Comparison of ENCODE assay signal across 16 cellular contexts in genomic region chr7:36982749-36983148, GRCh38.
DNase-seq lines count a peak whose midpoint lies in the region; FAIRE-seq and TF ChIP-seq lines count a peak whose summit lies in the region.
"Had no signal": no experiment of that assay in that cellular context is flagged by ENCODE, and none has a peak within 500 bp of the region (broad histone marks: within the 10 kb centered on the region; RNA-seq: fewer than 3 reads in every experiment).

No MANE protein-coding gene starts in this region.

- H3K18ac ChIP-seq in mesenchymal stem cell (ENCODE audit: low read depth in 1 of 2, low read length in 2 of 2) = peak overlapping the region in 1 of 2 experiments; percentile 43

- no peak overlapping the region for H3K14ac ChIP-seq in mesenchymal stem cell (ENCODE audit: low read length in 2 of 2)

- no peak overlapping the region for H3K23ac ChIP-seq in mesenchymal stem cell (ENCODE audit: low read length in 2 of 2)

- no peak overlapping the region for H2BK12ac ChIP-seq in mesenchymal stem cell (ENCODE audit: low read length in 2 of 2)

- H3K27me3 Mint-ChIP-seq in activated CD4-positive, alpha-beta T cell treated with anti-CD3 and anti-CD28 coated beads, Interleukin-2, amount 10 ng/mL, durations not matched to agents 24 days and 14 days = no peaks in the 10 kb centered on the region
- H3K27me3 Mint-ChIP-seq in mesothelial cell of epicardium (ENCODE audit: low read depth) = peaks cover 8% of the 10 kb centered on the region
- H3K27me3 Mint-ChIP-seq: CD4-positive, CD25-positive, alpha-beta regulatory T cell had no signal

- no peaks in the 10 kb centered on the region for H3K36me3 ChIP-seq in mesenchymal stem cell (ENCODE audit: control insufficient read depth in 1 of 2, insufficient read depth in 2 of 2, low read depth in 1 of 2, low read length in 2 of 2)

- peak overlapping the region; percentile 57 for H4K8ac ChIP-seq in mesenchymal stem cell (ENCODE audit: low read length)

- peaks cover 5% of the 10 kb centered on the region for H3K4me1 ChIP-seq in mesenchymal stem cell (ENCODE audit: control insufficient read depth, insufficient read depth, low read depth, low read length)

- peaks cover 17% of the 10 kb centered on the region for H3K36me3 Mint-ChIP-seq in activated CD4-positive, alpha-beta T cell treated with anti-CD3 and anti-CD28 coated beads, Interleukin-2, amount 10 ng/mL, durations not matched to agents 24 days and 14 days (ENCODE audit: low read depth)
- no peaks in the 10 kb centered on the region for H3K36me3 Mint-ChIP-seq in mesothelial cell of epicardium

- no peak overlapping the region for H3K4me3 Mint-ChIP-seq in activated CD4-positive, alpha-beta T cell treated with anti-CD3 and anti-CD28 coated beads, Interleukin-2, amount 10 ng/mL, durations not matched to agents 24 days and 14 days
- no peak overlapping the region for H3K4me3 Mint-ChIP-seq in mesothelial cell of epicardium
- H3K4me3 Mint-ChIP-seq: CD4-positive, CD25-positive, alpha-beta regulatory T cell had no signal

- no peak overlapping the region for H3K4ac ChIP-seq in mesenchymal stem cell (ENCODE audit: low read depth in 1 of 2, low read length in 2 of 2)

- DNase-seq in NCI-H1417 (lab: John Stamatoyannopoulos, UW) (peak in 2 of 3 experiments; percentile 6 to 32), NCI-H1417 treated with DMSO at 0.1 percent for 48 hours (lab: John Stamatoyannopoulos, UW) (no peak), caudate nucleus (lab: John Stamatoyannopoulos, UW) (peak in 44 of 61 donors; percentile 11 to 89 (median 48)), mesenchymal stem cell (no peak), AG08395 (ENCODE audit: low spot score) (no peak), HTR-8/SVneo (ENCODE audit: insufficient read length, low spot score) (no peak), mesothelial cell of epicardium (ENCODE audit: low spot score in 2 of 2, unreplicated experiment in 2 of 2) (no peak)
- no peak for DNase-seq in activated CD4-positive, alpha-beta T cell treated with anti-CD3 and anti-CD28 coated beads, Interleukin-2, amount 10 ng/mL, durations not matched to agents 24 days and 14 days
- DNase-seq: Calu3; CD4-positive, CD25-positive, alpha-beta regulatory T cell; DMS 273 treated with DMSO at 0.1 percent for 48 hours had no signal

- no peak for TF ChIP-seq CTCF in mesothelial cell of epicardium (IDR thresholded peaks at IDR 0.05; ENCODE audit: unreplicated experiment)

- peaks cover 10 to 31% of the 10 kb centered on the region in 2 experiments for H3K27me3 ChIP-seq in mesenchymal stem cell (ENCODE audit: control insufficient read depth in 1 of 2, insufficient read depth in 1 of 2, low read length in 2 of 2)
- H3K27me3 ChIP-seq: BLaER1 treated with 17β-estradiol and CSF1 and Interleukin-3, amounts not matched to agents 10 nM and 100 nM had no signal

- no peak for FAIRE-seq in HTR-8/SVneo (lab: Jason Lieb, UNC)
- FAIRE-seq: GM12878, GM18507, HepG2 had no signal

- H3K4me3 ChIP-seq in mesenchymal stem cell (ENCODE audit: insufficient read depth in 1 of 2, low read depth in 1 of 2, low read length in 2 of 2) = no peak overlapping the region
- H3K4me3 ChIP-seq: BLaER1 treated with 17β-estradiol and CSF1 and Interleukin-3, amounts not matched to agents 10 nM and 100 nM; GM12878 had no signal

- H3K4me2 ChIP-seq in mesenchymal stem cell (ENCODE audit: low read length, poor library complexity, severe bottlenecking) = no peak overlapping the region

- H2AK5ac ChIP-seq in mesenchymal stem cell (ENCODE audit: low read length, severe bottlenecking) = no peak overlapping the region

- intact Hi-C loops in activated CD4-positive, alpha-beta T cell treated with anti-CD3 and anti-CD28 coated beads, Interleukin-2, amount 10 ng/mL, durations not matched to agents 24 days and 14 days (cut with micrococcal nuclease) = no loop called here

- no peak overlapping the region for H3K9ac ChIP-seq in mesenchymal stem cell (ENCODE audit: low read length)
- H3K9ac ChIP-seq: BLaER1 treated with 17β-estradiol and CSF1 and Interleukin-3, amounts not matched to agents 10 nM and 100 nM had no signal

- H2BK15ac ChIP-seq in mesenchymal stem cell (ENCODE audit: low read depth, poor library complexity, severe bottlenecking) = no peak overlapping the region

- H3K9me3 Mint-ChIP-seq in activated CD4-positive, alpha-beta T cell treated with anti-CD3 and anti-CD28 coated beads, Interleukin-2, amount 10 ng/mL, durations not matched to agents 24 days and 14 days = no peaks in the 10 kb centered on the region
- H3K9me3 Mint-ChIP-seq in mesothelial cell of epicardium = no peaks in the 10 kb centered on the region
- H3K9me3 Mint-ChIP-seq: CD4-positive, CD25-positive, alpha-beta regulatory T cell had no signal

- H2BK5ac ChIP-seq in mesenchymal stem cell (ENCODE audit: low read depth, low read length, poor library complexity, severe bottlenecking) = no peak overlapping the region

- H2AFZ ChIP-seq in mesenchymal stem cell (ENCODE audit: low read depth, low read length) = no peak overlapping the region

- H3K27ac Mint-ChIP-seq in activated CD4-positive, alpha-beta T cell treated with anti-CD3 and anti-CD28 coated beads, Interleukin-2, amount 10 ng/mL, durations not matched to agents 24 days and 14 days = no peak overlapping the region
- no peak overlapping the region for H3K27ac Mint-ChIP-seq in mesothelial cell of epicardium
- H3K27ac Mint-ChIP-seq: CD4-positive, CD25-positive, alpha-beta regulatory T cell had no signal

- H3K9me3 ChIP-seq in mesenchymal stem cell (ENCODE audit: control insufficient read depth, low read length) = no peaks in the 10 kb centered on the region
- H3K9me3 ChIP-seq: BLaER1 treated with 17β-estradiol and CSF1 and Interleukin-3, amounts not matched to agents 10 nM and 100 nM had no signal

- H3K79me1 ChIP-seq in mesenchymal stem cell (replicated peaks; ENCODE audit: low read length, poor library complexity, severe bottlenecking) = no peaks in the 10 kb centered on the region

- H3K27ac ChIP-seq in caudate nucleus (ENCODE audit: low read depth, low read length) = peak overlapping the region; percentile 31
- no peak overlapping the region for H3K27ac ChIP-seq in mesenchymal stem cell (ENCODE audit: low read length, poor library complexity, severe bottlenecking)
- H3K27ac ChIP-seq: 22Rv1; BLaER1 treated with 17β-estradiol and CSF1 and Interleukin-3, amounts not matched to agents 10 nM and 100 nM had no signal

- peaks cover 14% of the 10 kb centered on the region for H3K4me1 Mint-ChIP-seq in activated CD4-positive, alpha-beta T cell treated with anti-CD3 and anti-CD28 coated beads, Interleukin-2, amount 10 ng/mL, durations not matched to agents 24 days and 14 days
- H3K4me1 Mint-ChIP-seq in mesothelial cell of epicardium = peaks cover 50% of the 10 kb centered on the region

- H2BK120ac ChIP-seq in mesenchymal stem cell (ENCODE audit: low read depth, low read length) = no peak overlapping the region

- 91% methylated on average over 3 of the region's 3 CpGs for WGBS in mesenchymal stem cell

- no peak overlapping the region for H4K91ac ChIP-seq in mesenchymal stem cell (ENCODE audit: low read length)

Comparison
In these comparisons a context has a peak if more than half of its experiments do, and no peak if none do; other contexts are left out.
1. DNase-seq: peak in NCI-H1417 (2 of 3) and caudate nucleus (44 of 61); none in NCI-H1417 treated with DMSO at 0.1 percent for 48 hours (single experiment), mesenchymal stem cell (single experiment), AG08395 (single experiment), activated CD4-positive, alpha-beta T cell treated with anti-CD3 and anti-CD28 coated beads, Interleukin-2, amount 10 ng/mL, durations not matched to agents 24 days and 14 days (single experiment), HTR-8/SVneo (single experiment) and mesothelial cell of epicardium (0 of 2).